1 cellular context compared by ENCODE assay signal in the genomic region with DNA sequence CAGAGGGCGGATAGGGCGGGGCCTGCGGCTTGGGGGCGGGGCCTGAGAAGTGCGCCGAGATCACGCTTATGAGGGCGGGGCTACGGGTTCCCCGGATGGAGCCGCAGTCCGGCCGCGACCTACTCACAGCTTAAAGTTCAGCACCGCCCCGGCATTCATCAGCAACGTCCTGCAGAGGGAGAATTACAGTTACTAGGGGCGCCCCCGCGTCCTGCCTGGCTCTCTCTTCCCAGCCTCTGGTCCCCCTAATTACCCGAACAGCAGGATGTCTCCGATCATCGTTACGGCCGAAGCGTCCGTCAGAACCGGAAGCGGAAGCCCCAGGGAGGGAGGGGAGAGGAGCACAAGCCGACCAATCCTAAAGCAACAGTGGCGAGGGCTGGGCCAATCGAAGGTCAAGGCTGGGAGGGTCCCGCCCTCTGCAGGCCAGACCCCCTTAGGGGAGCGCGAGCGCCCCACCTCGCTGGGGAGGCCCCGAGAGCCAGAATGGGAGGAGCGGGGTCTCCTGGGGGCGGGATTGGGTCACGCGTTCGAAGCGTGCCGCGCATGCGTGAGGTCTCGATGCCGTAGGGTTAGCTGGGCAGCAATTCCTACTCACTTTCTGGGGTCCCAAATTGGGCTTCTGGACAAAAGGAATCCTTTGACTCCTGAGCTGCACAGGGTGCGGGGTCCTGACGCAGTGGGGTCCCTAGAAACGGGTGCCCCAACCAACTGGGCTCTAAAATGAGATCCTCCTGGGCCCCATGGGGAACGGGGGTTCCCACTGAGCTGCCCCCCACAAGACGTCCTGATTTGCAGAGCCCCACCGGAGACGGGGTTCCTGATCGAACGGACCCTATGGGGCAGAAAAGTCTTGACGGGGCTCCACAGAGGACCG.
TF ChIP-seq lines count a peak whose summit lies in the region.

TSS of gene SMIM7 (minus strand) at position 313 of the 877 bp plus-strand sequence. CDS start at position 279, 34 bp downstream.

TF ChIP-seq in HepG2, 621 proteins besides CTCF, POLR2A, EP300 and RAD21 (continued from another document and continues in another):
- TF ChIP-seq ZNF501 (CRISPR knock-in tag; IDR thresholded peaks at IDR 0.05) (peak; percentile 77), E2F1 (CRISPR knock-in tag; IDR thresholded peaks at IDR 0.05) (peak; percentile 27; the same call in 1 of the 2 replicates), ATAD3A (CRISPR knock-in tag; IDR thresholded peaks at IDR 0.05) (no peak), MAF1 (CRISPR knock-in tag; IDR thresholded peaks at IDR 0.05; ENCODE audit: borderline replicate concordance) (peak; percentile 17; the same call in 1 of the 2 replicates), ZNF468 (CRISPR knock-in tag; IDR thresholded peaks at IDR 0.05) (no peak), MEF2D (CRISPR knock-in tag; IDR thresholded peaks at IDR 0.05) (no peak; the same call in 1 of the 2 replicates), ZNF672 (CRISPR knock-in tag; IDR thresholded peaks at IDR 0.05) (no peak), ATRX (CRISPR knock-in tag; IDR thresholded peaks at IDR 0.05; ENCODE audit: borderline replicate concordance) (no peak), ZNF788 (CRISPR knock-in tag; IDR thresholded peaks at IDR 0.05; ENCODE audit: borderline replicate concordance) (peak; percentile 9; the same call in 1 of the 2 replicates), HDAC2 (CRISPR knock-in tag; IDR thresholded peaks at IDR 0.05) (peak; percentile 79; the same call in 1 of the 2 replicates), MBD4 (IDR thresholded peaks at IDR 0.05; ENCODE audit: borderline replicate concordance, low read length) (no peak), ZNF704 (CRISPR knock-in tag; IDR thresholded peaks at IDR 0.05; ENCODE audit: borderline replicate concordance) (peak; percentile 93; the same call in 1 of the 2 replicates), ZNF274 (CRISPR knock-in tag; IDR thresholded peaks at IDR 0.05) (peak; percentile 76; the same call in 1 of the 2 replicates), GTF2F1 (IDR thresholded peaks at IDR 0.05; ENCODE audit: low read length) (no peak), EZH2 (conservative IDR thresholded peaks at IDR 0.05; ENCODE audit: low read depth, low read length) (no peak), ZNF776 (CRISPR knock-in tag; IDR thresholded peaks at IDR 0.05) (no peak; the same call in 1 of the 2 replicates), CEBPB (IDR thresholded peaks at IDR 0.05; ENCODE audit: borderline replicate concordance, low read depth, low read length) (0 out of 2 replicates have a peak, but pooled peaks have one; percentile 8), ZKSCAN5 (CRISPR knock-in tag; IDR thresholded peaks at IDR 0.05) (0 out of 2 replicates have a peak, but pooled peaks have one; percentile 39), SOX13 (IDR thresholded peaks at IDR 0.05) (no peak), SOX13 (CRISPR knock-in tag; conservative IDR thresholded peaks at IDR 0.05 in 1 of 2, IDR thresholded peaks at IDR 0.05 in 1 of 2) (peak in 1 of 2 experiments; percentile 47; a peak in 2 of 4 replicates), TP53 (CRISPR knock-in tag; conservative IDR thresholded peaks at IDR 0.05) (no peak), MTF1 (CRISPR knock-in tag; IDR thresholded peaks at IDR 0.05) (no peak), KDM5B (CRISPR knock-in tag; IDR thresholded peaks at IDR 0.05; ENCODE audit: borderline replicate concordance) (peak; percentile 59; the same call in 1 of the 2 replicates), NAIF1 (CRISPR knock-in tag; IDR thresholded peaks at IDR 0.05; ENCODE audit: borderline replicate concordance) (peak; percentile 70; the same call in 1 of the 2 replicates), ZBTB2 (CRISPR knock-in tag; IDR thresholded peaks at IDR 0.05; ENCODE audit: low read depth) (no peak; the same call in 1 of the 2 replicates), NFE2L2 (IDR thresholded peaks at IDR 0.05; ENCODE audit: low read length) (no peak), FOXM1 (CRISPR knock-in tag; IDR thresholded peaks at IDR 0.05) (no peak), NFE2L1 (CRISPR knock-in tag; IDR thresholded peaks at IDR 0.05; ENCODE audit: borderline replicate concordance) (no peak), HOXA3 (CRISPR knock-in tag; IDR thresholded peaks at IDR 0.05) (peak; percentile 56; the same call in 1 of the 2 replicates), POLR2AphosphoS5 (IDR thresholded peaks at IDR 0.05; ENCODE audit: low read depth, low read length) (peak; percentile 97), ZSCAN30 (CRISPR knock-in tag; IDR thresholded peaks at IDR 0.05) (no peak), TAF15 (IDR thresholded peaks at IDR 0.05; ENCODE audit: low read depth, low read length, poor library complexity, severe bottlenecking) (no peak), ZNF773 (CRISPR knock-in tag; IDR thresholded peaks at IDR 0.05; ENCODE audit: borderline replicate concordance) (no peak), PHB2 (IDR thresholded peaks at IDR 0.05; ENCODE audit: partially characterized antibody) (no peak), ZNF790 (CRISPR knock-in tag; IDR thresholded peaks at IDR 0.05; ENCODE audit: borderline replicate concordance) (0 out of 2 replicates have a peak, but pooled peaks have one; percentile 40), RXRA (CRISPR knock-in tag; IDR thresholded peaks at IDR 0.05) (peak; percentile 72), SATB2 (CRISPR knock-in tag; IDR thresholded peaks at IDR 0.05) (peak; percentile 48; the same call in 1 of the 2 replicates), SNAPC2 (CRISPR knock-in tag; IDR thresholded peaks at IDR 0.05) (peak; percentile 55; the same call in 1 of the 2 replicates), RBM39 (IDR thresholded peaks at IDR 0.05; ENCODE audit: low read depth, low read length, poor library complexity, severe bottlenecking) (no peak), ZFP91 (CRISPR knock-in tag; IDR thresholded peaks at IDR 0.05; ENCODE audit: borderline replicate concordance) (peak; percentile 28; the same call in 1 of the 2 replicates), ZNF3 (CRISPR knock-in tag; IDR thresholded peaks at IDR 0.05) (no peak), ZNF446 (CRISPR knock-in tag; IDR thresholded peaks at IDR 0.05) (0 out of 2 replicates have a peak, but pooled peaks have one; percentile 64), ZBTB3 (CRISPR knock-in tag; IDR thresholded peaks at IDR 0.05; ENCODE audit: borderline replicate concordance, low read depth) (no peak), GATA4 (IDR thresholded peaks at IDR 0.05; ENCODE audit: borderline replicate concordance, low read depth) (peak; percentile 64; the same call in 1 of the 2 replicates)
- TF ChIP-seq, protein P1, sequence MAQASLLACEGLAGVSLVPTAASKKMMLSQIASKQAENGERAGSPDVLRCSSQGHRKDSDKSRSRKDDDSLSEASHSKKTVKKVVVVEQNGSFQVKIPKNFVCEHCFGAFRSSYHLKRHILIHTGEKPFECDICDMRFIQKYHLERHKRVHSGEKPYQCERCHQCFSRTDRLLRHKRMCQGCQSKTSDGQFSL (CRISPR knock-in tag; IDR thresholded peaks at IDR 0.05) = peak; percentile 64; the same call in 1 of the 2 replicates
- TF ChIP-seq, protein P2, sequence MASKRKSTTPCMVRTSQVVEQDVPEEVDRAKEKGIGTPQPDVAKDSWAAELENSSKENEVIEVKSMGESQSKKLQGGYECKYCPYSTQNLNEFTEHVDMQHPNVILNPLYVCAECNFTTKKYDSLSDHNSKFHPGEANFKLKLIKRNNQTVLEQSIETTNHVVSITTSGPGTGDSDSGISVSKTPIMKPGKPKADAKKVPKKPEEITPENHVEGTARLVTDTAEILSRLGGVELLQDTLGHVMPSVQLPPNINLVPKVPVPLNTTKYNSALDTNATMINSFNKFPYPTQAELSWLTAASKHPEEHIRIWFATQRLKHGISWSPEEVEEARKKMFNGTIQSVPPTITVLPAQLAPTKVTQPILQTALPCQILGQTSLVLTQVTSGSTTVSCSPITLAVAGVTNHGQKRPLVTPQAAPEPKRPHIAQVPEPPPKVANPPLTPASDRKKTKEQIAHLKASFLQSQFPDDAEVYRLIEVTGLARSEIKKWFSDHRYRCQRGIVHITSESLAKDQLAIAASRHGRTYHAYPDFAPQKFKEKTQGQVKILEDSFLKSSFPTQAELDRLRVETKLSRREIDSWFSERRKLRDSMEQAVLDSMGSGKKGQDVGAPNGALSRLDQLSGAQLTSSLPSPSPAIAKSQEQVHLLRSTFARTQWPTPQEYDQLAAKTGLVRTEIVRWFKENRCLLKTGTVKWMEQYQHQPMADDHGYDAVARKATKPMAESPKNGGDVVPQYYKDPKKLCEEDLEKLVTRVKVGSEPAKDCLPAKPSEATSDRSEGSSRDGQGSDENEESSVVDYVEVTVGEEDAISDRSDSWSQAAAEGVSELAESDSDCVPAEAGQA (IDR thresholded peaks at IDR 0.05; ENCODE audit: low read depth) = 0 out of 2 replicates have a peak, but pooled peaks have one; percentile 45
- TF ChIP-seq, protein P2 (CRISPR knock-in tag; IDR thresholded peaks at IDR 0.05; ENCODE audit: borderline replicate concordance) = no peak
- TF ChIP-seq, protein P3, sequence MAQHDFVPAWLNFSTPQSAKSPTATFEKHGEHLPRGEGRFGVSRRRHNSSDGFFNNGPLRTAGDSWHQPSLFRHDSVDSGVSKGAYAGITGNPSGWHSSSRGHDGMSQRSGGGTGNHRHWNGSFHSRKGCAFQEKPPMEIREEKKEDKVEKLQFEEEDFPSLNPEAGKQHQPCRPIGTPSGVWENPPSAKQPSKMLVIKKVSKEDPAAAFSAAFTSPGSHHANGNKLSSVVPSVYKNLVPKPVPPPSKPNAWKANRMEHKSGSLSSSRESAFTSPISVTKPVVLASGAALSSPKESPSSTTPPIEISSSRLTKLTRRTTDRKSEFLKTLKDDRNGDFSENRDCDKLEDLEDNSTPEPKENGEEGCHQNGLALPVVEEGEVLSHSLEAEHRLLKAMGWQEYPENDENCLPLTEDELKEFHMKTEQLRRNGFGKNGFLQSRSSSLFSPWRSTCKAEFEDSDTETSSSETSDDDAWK (CRISPR knock-in tag; IDR thresholded peaks at IDR 0.05) = no peak
- TF ChIP-seq, protein P4, sequence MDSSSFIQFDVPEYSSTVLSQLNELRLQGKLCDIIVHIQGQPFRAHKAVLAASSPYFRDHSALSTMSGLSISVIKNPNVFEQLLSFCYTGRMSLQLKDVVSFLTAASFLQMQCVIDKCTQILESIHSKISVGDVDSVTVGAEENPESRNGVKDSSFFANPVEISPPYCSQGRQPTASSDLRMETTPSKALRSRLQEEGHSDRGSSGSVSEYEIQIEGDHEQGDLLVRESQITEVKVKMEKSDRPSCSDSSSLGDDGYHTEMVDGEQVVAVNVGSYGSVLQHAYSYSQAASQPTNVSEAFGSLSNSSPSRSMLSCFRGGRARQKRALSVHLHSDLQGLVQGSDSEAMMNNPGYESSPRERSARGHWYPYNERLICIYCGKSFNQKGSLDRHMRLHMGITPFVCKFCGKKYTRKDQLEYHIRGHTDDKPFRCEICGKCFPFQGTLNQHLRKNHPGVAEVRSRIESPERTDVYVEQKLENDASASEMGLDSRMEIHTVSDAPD (CRISPR knock-in tag; IDR thresholded peaks at IDR 0.05) = no peak
